In the genomic region with DNA sequence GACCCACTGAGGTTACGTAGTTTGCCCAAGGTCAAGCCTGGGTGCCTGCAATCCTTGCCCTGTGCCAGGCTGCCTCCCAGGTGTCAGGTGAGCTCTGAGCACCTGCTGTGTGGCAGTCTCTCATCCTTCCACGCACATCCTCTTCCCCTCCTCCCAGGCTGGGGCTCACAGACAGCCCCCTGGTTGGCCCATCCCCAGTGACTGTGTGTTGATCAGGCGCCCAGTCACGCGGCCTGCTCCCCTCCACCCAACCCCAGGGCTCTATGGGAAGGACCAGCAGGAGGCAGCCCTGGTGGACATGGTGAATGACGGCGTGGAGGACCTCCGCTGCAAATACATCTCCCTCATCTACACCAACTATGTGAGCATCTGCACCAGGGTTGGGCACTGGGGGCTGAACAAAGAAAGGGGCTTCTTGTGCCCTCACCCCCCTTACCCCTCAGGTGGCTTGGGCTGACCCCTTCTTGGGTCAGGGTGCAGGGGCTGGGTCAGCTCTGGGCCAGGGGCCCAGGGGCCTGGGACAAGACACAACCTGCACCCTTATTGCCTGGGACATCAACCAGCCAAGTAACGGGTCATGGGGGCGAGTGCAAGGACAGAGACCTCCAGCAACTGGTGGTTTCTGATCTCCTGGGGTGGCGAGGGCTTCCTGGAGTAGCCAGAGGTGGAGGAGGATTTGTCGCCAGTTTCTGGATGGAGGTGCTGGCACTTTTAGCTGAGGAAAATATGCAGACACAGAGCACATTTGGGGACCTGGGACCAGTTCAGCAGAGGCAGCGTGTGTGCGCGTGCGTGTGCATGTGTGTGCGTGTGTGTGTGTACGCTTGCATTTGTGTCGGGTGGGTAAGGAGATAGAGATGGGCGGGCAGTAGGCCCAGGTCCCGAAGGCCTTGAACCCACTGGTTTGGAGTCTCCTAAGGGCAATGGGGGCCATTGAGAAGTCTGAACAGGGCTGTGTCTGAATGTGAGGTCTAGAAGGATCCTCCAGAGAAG, we compare ENCODE assay signal across 9 cellular contexts. TPM values are rescaled to one million over a fixed set of nuclear protein-coding genes. Genes with fewer than 3 reads are reported as not detected.
DNase-seq lines count a peak whose midpoint lies in the region; ATAC-seq and TF ChIP-seq lines count a peak whose summit lies in the region.
"Had no signal": no experiment of that assay in that cellular context is flagged by ENCODE, and none has a peak within 500 bp of the region (broad histone marks: within the 10 kb centered on the region; RNA-seq: fewer than 3 reads in every experiment).

No MANE protein-coding gene starts in this region.

- no peaks in the 10 kb centered on the region for H3K9me3 Mint-ChIP-seq in central memory CD8-positive, alpha-beta T cell
- peaks cover 0 to 2% (median 0%) of the 10 kb centered on the region in 11 donors for H3K9me3 Mint-ChIP-seq in naive thymus-derived CD4-positive, alpha-beta T cell

- H2BK20ac ChIP-seq in IMR-90 (ENCODE audit: low read depth, low read length), result no peak overlapping the region

- CTCF ChIA-PET in IMR-90 (lab: Yijun Ruan, JAX), result interaction anchor here (1.1 kb wide), 1 partner anchor 13 kb away, joined by 3 read pairs; no protein-coding TSS in a partner anchor
- CTCF ChIA-PET in naive thymus-derived CD4-positive, alpha-beta T cell (lab: Charles Lee), result interaction anchor here (1.5 kb wide), 1 partner anchor 29 kb away, joined by 3 read pairs; no protein-coding TSS in a partner anchor

- peaks cover 18 to 45% of the 10 kb centered on the region in 2 experiments for H3K79me1 ChIP-seq in IMR-90 (ENCODE audit: low read depth in 1 of 2, low read length in 2 of 2)

- H2BK120ac ChIP-seq in IMR-90 (ENCODE audit: low read depth, low read length), result no peak overlapping the region; the same call in 1 of the 2 replicates

- H3K27ac Mint-ChIP-seq in central memory CD8-positive, alpha-beta T cell (ENCODE audit: low read depth), result peak overlapping the region; percentile 13
- peak overlapping the region; percentile 1 to 91 (median 84) for H3K27ac Mint-ChIP-seq in naive thymus-derived CD4-positive, alpha-beta T cell

- 100% methylated on average over 3 of the region's 21 CpGs; no CpG with 5 or more reads in 1 of the 2 experiments for WGBS in IMR-90 (ENCODE audit: extremely low coverage in 2 of 2, insufficient read length in 1 of 2), 2 experiments

- TF ChIP-seq RAD21 in IMR-90 (IDR thresholded peaks at IDR 0.05; ENCODE audit: low read length), result no peak

- no peak overlapping the region for H4K5ac ChIP-seq in IMR-90 (ENCODE audit: low read depth, low read length)

- peak overlapping the region; percentile 99 for H2AK9ac ChIP-seq in IMR-90 (replicated peaks; ENCODE audit: low read depth, low read length, poor library complexity)

- H3K56ac ChIP-seq in IMR-90 (ENCODE audit: extremely low read depth, insufficient read depth, low read length), result 0 out of 2 replicates have a peak overlapping the region, but pooled peaks have one; percentile 24

- BruUV-seq in IMR-90 (replicated peaks; lab: Mats Ljungman, UMichigan), result no TSS peak

- peak overlapping the region; percentile 90; the same call in 1 of the 2 replicates for H3K23ac ChIP-seq in IMR-90 (ENCODE audit: low read depth, low read length)

- DNase-seq in AG10803 (ENCODE audit: low read depth) (no peak), IMR-90 (no peak), NOMO-1 (lab: John Stamatoyannopoulos, UW; ENCODE audit: unreplicated experiment in 2 of 2) (no peak), COLO829 (ENCODE audit: low spot score) (no peak), NCI-H1092 treated with DMSO at 0.1 percent for 48 hours (lab: John Stamatoyannopoulos, UW) (no peak)
- DNase-seq in central memory CD8-positive, alpha-beta T cell (ENCODE audit: low spot score in 2 of 2), result no peak
- peak in 2 of 9 donors; percentile 18 to 26 for DNase-seq in naive thymus-derived CD4-positive, alpha-beta T cell

- peak overlapping the region; percentile 80 for H3K4me3 ChIP-seq in AG10803 (ENCODE audit: low read length)
- H3K4me3 ChIP-seq in IMR-90 (ENCODE audit: insufficient read depth, low read depth, low read length), result peak overlapping the region; percentile 77
- H3K4me3 ChIP-seq in naive thymus-derived CD4-positive, alpha-beta T cell (ENCODE audit: low read length), result no peak overlapping the region

- peaks cover 11% of the 10 kb centered on the region for H3K4me1 ChIP-seq in IMR-90 (ENCODE audit: control insufficient read depth, insufficient read depth, low read length)
- H3K4me1 ChIP-seq in naive thymus-derived CD4-positive, alpha-beta T cell (ENCODE audit: control insufficient read depth in 2 of 2, insufficient read depth in 2 of 2, low read length in 2 of 2), result peaks cover 9 to 10% of the 10 kb centered on the region in 2 donors

- peaks cover 31% of the 10 kb centered on the region for H4K20me1 ChIP-seq in IMR-90 (ENCODE audit: insufficient read depth, low read length)

- H2BK15ac ChIP-seq in IMR-90 (ENCODE audit: low read depth, low read length), result no peak overlapping the region; the same call in 2 of the 3 replicates

- in situ Hi-C loops in IMR-90 (cut with MboI; ENCODE audit: low sequenced_read_pairs), result no loop called here

- TF ChIP-seq CTCF in AG10803 (conservative IDR thresholded peaks at IDR 0.05; ENCODE audit: low read length), result no peak
- no peak for TF ChIP-seq CTCF in IMR-90 (conservative IDR thresholded peaks at IDR 0.05; ENCODE audit: low read depth, low read length)

- H3K18ac ChIP-seq in IMR-90 (ENCODE audit: low read depth, low read length), result no peak overlapping the region

- peaks cover 20% of the 10 kb centered on the region for H3K36me3 ChIP-seq in IMR-90 (ENCODE audit: control insufficient read depth, insufficient read depth, low read length)
- H3K36me3 ChIP-seq in naive thymus-derived CD4-positive, alpha-beta T cell (ENCODE audit: control insufficient read depth in 2 of 3, insufficient read depth in 3 of 3, low read length in 3 of 3), result no peaks in the 10 kb centered on the region

- H4K8ac ChIP-seq in IMR-90 (ENCODE audit: low read depth in 2 of 2, low read length in 2 of 2), result peak overlapping the region; percentile 63 to 84; a peak in 2 of 4 replicates

- POLR2A ChIA-PET in IMR-90 (lab: Charles Lee; ENCODE audit: unreplicated experiment), result no interaction called here
- POLR2A ChIA-PET in naive thymus-derived CD4-positive, alpha-beta T cell (lab: Charles Lee), result interaction anchor here (0.6 to 2.5 kb wide), 6 partner anchors 23 to 1068 kb away, joined by 3 to 16 read pairs (median 4); no protein-coding TSS in a partner anchor

- intact Hi-C loops in IMR-90 (cut with micrococcal nuclease), result no loop called here
- intact Hi-C loops in naive thymus-derived CD4-positive, alpha-beta T cell (cut with micrococcal nuclease), result no loop called here

- H3K4me2 ChIP-seq in IMR-90 (ENCODE audit: low read depth, low read length), result peak overlapping the region; percentile 81

- H3K4me1 Mint-ChIP-seq in central memory CD8-positive, alpha-beta T cell, result peaks cover 36% of the 10 kb centered on the region
- peaks cover 25 to 43% (median 31%) of the 10 kb centered on the region in 7 donors for H3K4me1 Mint-ChIP-seq in naive thymus-derived CD4-positive, alpha-beta T cell

- ATAC-seq in IMR-90 (ENCODE audit: low read depth), result no peak
- ATAC-seq in central memory CD8-positive, alpha-beta T cell (replicated peaks; ENCODE audit: extremely low read depth, poor library complexity, severe bottlenecking), result no peak
- no peak for ATAC-seq in naive thymus-derived CD4-positive, alpha-beta T cell
- ATAC-seq in HG03342 (IDR thresholded peaks at IDR 0.05; ENCODE audit: unreplicated experiment), result no peak

- no peaks in the 10 kb centered on the region for H3K9me3 ChIP-seq in IMR-90 (ENCODE audit: control insufficient read depth, insufficient read depth, low read length)
- no peaks in the 10 kb centered on the region for H3K9me3 ChIP-seq in naive thymus-derived CD4-positive, alpha-beta T cell (ENCODE audit: control insufficient read depth in 2 of 3, low read length in 3 of 3)

- peaks cover 16% of the 10 kb centered on the region for H3K9me1 ChIP-seq in IMR-90 (ENCODE audit: insufficient read depth, low read length)

- H3K27ac ChIP-seq in IMR-90 (ENCODE audit: insufficient read depth, low read length), result peak overlapping the region; percentile 84
- peak overlapping the region; percentile 77 for H3K27ac ChIP-seq in naive thymus-derived CD4-positive, alpha-beta T cell (ENCODE audit: low read depth, low read length)

- peaks cover 6% of the 10 kb centered on the region; the same call in 1 of the 2 replicates for H3K27me3 ChIP-seq in IMR-90 (ENCODE audit: control insufficient read depth, insufficient read depth, low read length)
- no peaks in the 10 kb centered on the region for H3K27me3 ChIP-seq in naive thymus-derived CD4-positive, alpha-beta T cell (ENCODE audit: control insufficient read depth in 2 of 2, insufficient read depth in 2 of 2, low read length in 2 of 2)

- H3K14ac ChIP-seq in IMR-90 (replicated peaks; ENCODE audit: low read depth, low read length), result peak overlapping the region; percentile 98

- H3K9ac ChIP-seq in IMR-90 (ENCODE audit: low read depth, low read length), result peak overlapping the region; percentile 86

- no peaks in the 10 kb centered on the region for H3K27me3 Mint-ChIP-seq in central memory CD8-positive, alpha-beta T cell
- H3K27me3 Mint-ChIP-seq in naive thymus-derived CD4-positive, alpha-beta T cell, result peaks cover 0 to 18% (median 0%) of the 10 kb centered on the region in 5 donors

- H2BK5ac ChIP-seq in IMR-90 (ENCODE audit: low read depth, low read length, poor library complexity, severe bottlenecking), result no peak overlapping the region

- peak overlapping the region; percentile 44 for H2AFZ ChIP-seq in IMR-90 (replicated peaks; ENCODE audit: low read length, poor library complexity)

- H3K4me3 Mint-ChIP-seq in central memory CD8-positive, alpha-beta T cell, result peak overlapping the region; percentile 85
- peak overlapping the region; percentile 68 to 84 (median 78) for H3K4me3 Mint-ChIP-seq in naive thymus-derived CD4-positive, alpha-beta T cell

- H3K4ac ChIP-seq in IMR-90 (ENCODE audit: low read depth, low read length), result peak overlapping the region; percentile 91

- H2AK5ac ChIP-seq in IMR-90 (ENCODE audit: low read depth, low read length), result peak overlapping the region; percentile 97

- TF ChIP-seq POLR2A in IMR-90 (IDR thresholded peaks at IDR 0.05; ENCODE audit: low read depth, low read length), result 0 out of 2 replicates have a peak, but pooled peaks have one; percentile 0

- H4K91ac ChIP-seq in IMR-90 (ENCODE audit: insufficient read depth, low read depth, low read length), result peak overlapping the region; percentile 55

- dilution Hi-C loops in IMR-90 (cut with HindIII; ENCODE audit: low sequenced_read_pairs, unreplicated experiment), result no loop called here

- peaks cover 13% of the 10 kb centered on the region for H3K36me3 Mint-ChIP-seq in central memory CD8-positive, alpha-beta T cell (ENCODE audit: insufficient read depth)
- H3K36me3 Mint-ChIP-seq in naive thymus-derived CD4-positive, alpha-beta T cell, result peaks cover 0 to 21% (median 0%) of the 10 kb centered on the region in 5 donors

RNA-seq across cellular contexts. Expression of a gene that starts 1.6 kb away (rescaled TPM):
- total RNA-seq in IMR-90 (2012; rRNA removed), result 947 and 1,000 TPM in 2 replicates
- polyA plus RNA-seq in IMR-90 (2012; rRNA removed), result 1,539 and 1,653 TPM in 2 replicates
- 997 and 1,624 TPM in 2 replicates for polyA plus RNA-seq in IMR-90 (2012; cell fraction: cytosol; rRNA removed)
- 354 and 763 TPM in 2 replicates for polyA plus RNA-seq in IMR-90 (2012; cell fraction: nucleus; rRNA removed; ENCODE audit: low replicate concordance)
- 100 to 1,000 TPM in 4 of 5 experiments, 10 to 100 TPM in 1; 77.2 to 265 (median 139) TPM for total RNA-seq in naive thymus-derived CD4-positive, alpha-beta T cell
- 100 to 1,000 TPM; 190 to 202 TPM for polyA plus RNA-seq in naive thymus-derived CD4-positive, alpha-beta T cell

RNA-seq across cellular contexts. Expression of a gene that starts 21.6 kb away (rescaled TPM):
- total RNA-seq in IMR-90 (2012; rRNA removed), result 119 and 120 TPM in 2 replicates
- polyA plus RNA-seq in IMR-90 (2012; rRNA removed), result 133 and 148 TPM in 2 replicates
- 171 and 178 TPM in 2 replicates for polyA plus RNA-seq in IMR-90 (2012; cell fraction: cytosol; rRNA removed)
- polyA plus RNA-seq in IMR-90 (2012; cell fraction: nucleus; rRNA removed; ENCODE audit: low replicate concordance), result 491 and 899 TPM in 2 replicates
- total RNA-seq in naive thymus-derived CD4-positive, alpha-beta T cell, result 100 to 1,000 TPM; 198 to 253 (median 212) TPM
- polyA plus RNA-seq in naive thymus-derived CD4-positive, alpha-beta T cell, result 100 to 1,000 TPM; 111 to 113 TPM

RNA-seq across cellular contexts. Expression of a gene that starts 44.6 kb away (rescaled TPM):
- total RNA-seq in IMR-90 (2012; rRNA removed), result 0.83 and 1.4 TPM in 2 replicates
- polyA plus RNA-seq in IMR-90 (2012; rRNA removed), result 2.5 and 3.2 TPM in 2 replicates
- polyA plus RNA-seq in IMR-90 (2012; cell fraction: cytosol; rRNA removed), result 4.3 and 4.7 TPM in 2 replicates
- polyA plus RNA-seq in IMR-90 (2012; cell fraction: nucleus; rRNA removed; ENCODE audit: low replicate concordance), result 4.2 and 7.7 TPM in 2 replicates
- 10 to 100 TPM in 1 of 5 experiments, 1 to 10 TPM in 4; 3.1 to 10.4 (median 4.0) TPM for total RNA-seq in naive thymus-derived CD4-positive, alpha-beta T cell
- 1 to 10 TPM; 3.3 to 3.7 TPM for polyA plus RNA-seq in naive thymus-derived CD4-positive, alpha-beta T cell

RNA-seq across cellular contexts. Expression of a gene that starts 54.4 kb away (rescaled TPM):
- not detected in 2 replicates for total RNA-seq in IMR-90 (2012; rRNA removed)
- not detected in 2 replicates for polyA plus RNA-seq in IMR-90 (2012; rRNA removed)
- polyA plus RNA-seq in IMR-90 (2012; cell fraction: cytosol; rRNA removed), result not detected in 2 replicates
- not detected in 2 replicates for polyA plus RNA-seq in IMR-90 (2012; cell fraction: nucleus; rRNA removed; ENCODE audit: low replicate concordance)
- total RNA-seq in naive thymus-derived CD4-positive, alpha-beta T cell, result not detected
- not detected for polyA plus RNA-seq in naive thymus-derived CD4-positive, alpha-beta T cell
- total RNA-seq: lower leg skin had no signal
